ENCODE assay signal across 17 cellular contexts in the genomic region with DNA sequence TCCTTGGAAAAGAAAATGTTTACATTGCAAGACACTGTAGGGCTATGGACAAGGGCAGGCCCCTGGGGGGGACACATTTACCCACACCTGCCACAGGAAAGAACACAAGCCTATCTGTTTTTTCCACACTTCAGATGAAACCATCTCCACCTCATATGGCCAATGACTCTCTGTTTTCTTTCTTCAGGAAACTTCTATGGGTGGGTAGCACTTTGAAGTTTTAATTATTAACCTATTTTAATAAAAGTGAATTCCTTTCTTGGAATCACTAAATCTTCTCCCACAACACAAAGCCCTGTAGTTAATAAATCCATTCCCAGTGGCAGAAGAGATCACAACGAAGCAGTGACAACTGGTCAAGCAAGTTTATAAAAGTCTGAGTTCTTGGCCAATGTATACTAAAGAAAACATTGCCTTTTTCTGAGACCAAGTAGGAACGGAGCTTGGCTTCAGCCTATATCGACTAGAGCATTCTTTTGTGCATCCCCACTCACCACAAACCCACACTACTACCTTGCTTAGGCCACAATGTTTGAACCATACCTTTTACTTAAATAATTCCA.
DNase-seq lines count a peak whose midpoint lies in the region; ATAC-seq and TF ChIP-seq lines count a peak whose summit lies in the region.
"Had no signal": no experiment of that assay in that cellular context is flagged by ENCODE, and none has a peak within 500 bp of the region (broad histone marks: within the 10 kb centered on the region; RNA-seq: fewer than 3 reads in every experiment).

No MANE protein-coding gene starts in this region.

- H3K36me3 Mint-ChIP-seq in activated CD4-positive, alpha-beta T cell treated with anti-CD3 and anti-CD28 coated beads, Interleukin-2, amount 10 ng/mL, durations not matched to agents 24 days and 14 days (ENCODE audit: low read depth), result peaks cover 84% of the 10 kb centered on the region
- H3K36me3 Mint-ChIP-seq in activated T-helper 2 cell treated with anti-CD3 and anti-CD28 coated beads, Interferon-gamma antibody, Interleukin-2, Interleukin-4, amounts not matched to agents 10 μg/mL and 5 μg/mL and 100 μg/mL, durations not matched to agents 14 hours and 24 hours and 36 hours (ENCODE audit: low read depth), result peaks cover 99% of the 10 kb centered on the region
- H3K36me3 Mint-ChIP-seq in activated CD8-positive, alpha-beta memory T cell treated with anti-CD3 and anti-CD28 coated beads, Interleukin-2, amount 10 ng/mL, durations not matched to agents 7 days and 5 days, result peaks cover 52% of the 10 kb centered on the region
- H3K36me3 Mint-ChIP-seq in natural killer cell, result no peaks in the 10 kb centered on the region

- no peak for DNase-seq in activated CD4-positive, alpha-beta T cell treated with anti-CD3 and anti-CD28 coated beads, Interleukin-2, amount 10 ng/mL, durations not matched to agents 24 days and 14 days
- DNase-seq in activated CD4-positive, alpha-beta T cell treated with anti-CD3 and anti-CD28 coated beads, Interleukin-2, amount 50 U/mL, for 48 hours, result no peak
- no peak for DNase-seq in activated T-helper 2 cell treated with anti-CD3 and anti-CD28 coated beads, Interferon-gamma antibody, Interleukin-2, Interleukin-4, amounts not matched to agents 10 μg/mL and 5 μg/mL and 100 μg/mL, durations not matched to agents 14 hours and 24 hours and 36 hours (ENCODE audit: low spot score)
- no peak for DNase-seq in mucosa of descending colon
- no peak for DNase-seq in activated CD8-positive, alpha-beta memory T cell treated with anti-CD3 and anti-CD28 coated beads, Interleukin-2, amount 10 ng/mL, durations not matched to agents 7 days and 5 days
- DNase-seq in RPMI8226, result no peak
- no peak for DNase-seq in natural killer cell
- DNase-seq: COR-L47, DMS79 treated with DMSO at 0.1 percent for 48 hours, GDM1, NCI-H1048, NCI-H146, NCI-H2081 treated with DMSO at 0.1 percent for 48 hours, NCI-H524 treated with DMSO at 0.1 percent for 48 hours had no signal

- no peak overlapping the region for H3K4me3 Mint-ChIP-seq in activated CD4-positive, alpha-beta T cell treated with anti-CD3 and anti-CD28 coated beads, Interleukin-2, amount 10 ng/mL, durations not matched to agents 24 days and 14 days
- no peak overlapping the region for H3K4me3 Mint-ChIP-seq in activated T-helper 2 cell treated with anti-CD3 and anti-CD28 coated beads, Interferon-gamma antibody, Interleukin-2, Interleukin-4, amounts not matched to agents 10 μg/mL and 5 μg/mL and 100 μg/mL, durations not matched to agents 14 hours and 24 hours and 36 hours (ENCODE audit: low read depth)
- no peak overlapping the region for H3K4me3 Mint-ChIP-seq in activated CD8-positive, alpha-beta memory T cell treated with anti-CD3 and anti-CD28 coated beads, Interleukin-2, amount 10 ng/mL, durations not matched to agents 7 days and 5 days
- no peak overlapping the region for H3K4me3 Mint-ChIP-seq in natural killer cell
- H3K4me3 Mint-ChIP-seq: CD14-positive monocyte, GM23338 had no signal

- peaks cover 49% of the 10 kb centered on the region for H3K4me1 Mint-ChIP-seq in activated CD4-positive, alpha-beta T cell treated with anti-CD3 and anti-CD28 coated beads, Interleukin-2, amount 10 ng/mL, durations not matched to agents 24 days and 14 days
- H3K4me1 Mint-ChIP-seq in activated T-helper 2 cell treated with anti-CD3 and anti-CD28 coated beads, Interferon-gamma antibody, Interleukin-2, Interleukin-4, amounts not matched to agents 10 μg/mL and 5 μg/mL and 100 μg/mL, durations not matched to agents 14 hours and 24 hours and 36 hours (ENCODE audit: low read depth), result peaks cover 65% of the 10 kb centered on the region
- H3K4me1 Mint-ChIP-seq in activated CD8-positive, alpha-beta memory T cell treated with anti-CD3 and anti-CD28 coated beads, Interleukin-2, amount 10 ng/mL, durations not matched to agents 7 days and 5 days, result peaks cover 21% of the 10 kb centered on the region
- peaks cover 6 to 9% of the 10 kb centered on the region in 2 donors for H3K4me1 Mint-ChIP-seq in natural killer cell

- peaks cover 14% of the 10 kb centered on the region for H3K9me3 Mint-ChIP-seq in activated CD4-positive, alpha-beta T cell treated with anti-CD3 and anti-CD28 coated beads, Interleukin-2, amount 10 ng/mL, durations not matched to agents 24 days and 14 days
- H3K9me3 Mint-ChIP-seq in activated T-helper 2 cell treated with anti-CD3 and anti-CD28 coated beads, Interferon-gamma antibody, Interleukin-2, Interleukin-4, amounts not matched to agents 10 μg/mL and 5 μg/mL and 100 μg/mL, durations not matched to agents 14 hours and 24 hours and 36 hours, result peaks cover 30% of the 10 kb centered on the region
- peaks cover 8% of the 10 kb centered on the region for H3K9me3 Mint-ChIP-seq in activated CD8-positive, alpha-beta memory T cell treated with anti-CD3 and anti-CD28 coated beads, Interleukin-2, amount 10 ng/mL, durations not matched to agents 7 days and 5 days (ENCODE audit: low read depth)
- H3K9me3 Mint-ChIP-seq in natural killer cell, result peaks cover 0 to 2% of the 10 kb centered on the region in 2 donors

- intact Hi-C loops in activated CD4-positive, alpha-beta T cell treated with anti-CD3 and anti-CD28 coated beads, Interleukin-2, amount 10 ng/mL, durations not matched to agents 24 days and 14 days (cut with micrococcal nuclease), result no loop called here
- intact Hi-C loops in activated T-helper 2 cell treated with anti-CD3 and anti-CD28 coated beads, Interferon-gamma antibody, Interleukin-2, Interleukin-4, amounts not matched to agents 10 μg/mL and 5 μg/mL and 100 μg/mL, durations not matched to agents 14 hours and 24 hours and 36 hours (cut with micrococcal nuclease), result no loop called here
- intact Hi-C loops in mucosa of descending colon (cut with DNase I, micrococcal nuclease), result no loop called here
- intact Hi-C loops in natural killer cell (cut with micrococcal nuclease), result no loop called here

- H3K36me3 ChIP-seq in mucosa of descending colon (ENCODE audit: low read depth), result no peaks in the 10 kb centered on the region

- H3K4me3 ChIP-seq in mucosa of descending colon, result no peak overlapping the region
- H3K4me3 ChIP-seq: GM23338 had no signal

- CTCF ChIA-PET in activated CD8-positive, alpha-beta memory T cell treated with anti-CD3 and anti-CD28 coated beads, Interleukin-2, amount 10 ng/mL, durations not matched to agents 7 days and 5 days (lab: Charles Lee), result no interaction called here

- H3K27me3 Mint-ChIP-seq in activated CD4-positive, alpha-beta T cell treated with anti-CD3 and anti-CD28 coated beads, Interleukin-2, amount 10 ng/mL, durations not matched to agents 24 days and 14 days, result no peaks in the 10 kb centered on the region
- H3K27me3 Mint-ChIP-seq in activated T-helper 2 cell treated with anti-CD3 and anti-CD28 coated beads, Interferon-gamma antibody, Interleukin-2, Interleukin-4, amounts not matched to agents 10 μg/mL and 5 μg/mL and 100 μg/mL, durations not matched to agents 14 hours and 24 hours and 36 hours (ENCODE audit: low read depth), result no peaks in the 10 kb centered on the region
- H3K27me3 Mint-ChIP-seq in activated CD8-positive, alpha-beta memory T cell treated with anti-CD3 and anti-CD28 coated beads, Interleukin-2, amount 10 ng/mL, durations not matched to agents 7 days and 5 days, result no peaks in the 10 kb centered on the region
- H3K27me3 Mint-ChIP-seq in natural killer cell (ENCODE audit: low read depth in 2 of 2), result no peaks in the 10 kb centered on the region

- peaks cover 14% of the 10 kb centered on the region for H3K4me1 ChIP-seq in mucosa of descending colon (ENCODE audit: low read depth)

- ATAC-seq in mucosa of descending colon (peak; percentile 28), natural killer cell (no peak), GM18502 (IDR thresholded peaks at IDR 0.05; ENCODE audit: poor library complexity, unreplicated experiment) (no peak)
- no peak for ATAC-seq in activated CD8-positive, alpha-beta memory T cell treated with anti-CD3 and anti-CD28 coated beads, Interleukin-2, amount 10 ng/mL, durations not matched to agents 7 days and 5 days
- ATAC-seq: GM23338 had no signal

- TF ChIP-seq CTCF in mucosa of descending colon (IDR thresholded peaks at IDR 0.05) (no peak), natural killer cell (IDR thresholded peaks at IDR 0.05) (no peak)

- H3K27ac Mint-ChIP-seq in activated CD4-positive, alpha-beta T cell treated with anti-CD3 and anti-CD28 coated beads, Interleukin-2, amount 10 ng/mL, durations not matched to agents 24 days and 14 days, result peak overlapping the region; percentile 44
- H3K27ac Mint-ChIP-seq in activated T-helper 2 cell treated with anti-CD3 and anti-CD28 coated beads, Interferon-gamma antibody, Interleukin-2, Interleukin-4, amounts not matched to agents 10 μg/mL and 5 μg/mL and 100 μg/mL, durations not matched to agents 14 hours and 24 hours and 36 hours, result peak overlapping the region; percentile 3
- no peak overlapping the region for H3K27ac Mint-ChIP-seq in activated CD8-positive, alpha-beta memory T cell treated with anti-CD3 and anti-CD28 coated beads, Interleukin-2, amount 10 ng/mL, durations not matched to agents 7 days and 5 days
- no peak overlapping the region for H3K27ac Mint-ChIP-seq in natural killer cell
- H3K27ac Mint-ChIP-seq: CD14-positive monocyte, GM23338 had no signal

- peaks cover 15% of the 10 kb centered on the region for H3K9me3 ChIP-seq in mucosa of descending colon

Comparison
In these comparisons a context has a peak if more than half of its experiments do, and no peak if none do; other contexts are left out.
1. H3K27ac Mint-ChIP-seq: peak in activated CD4-positive, alpha-beta T cell treated with anti-CD3 and anti-CD28 coated beads, Interleukin-2, amount 10 ng/mL, durations not matched to agents 24 days and 14 days (single experiment) and activated T-helper 2 cell treated with anti-CD3 and anti-CD28 coated beads, Interferon-gamma antibody, Interleukin-2, Interleukin-4, amounts not matched to agents 10 μg/mL and 5 μg/mL and 100 μg/mL, durations not matched to agents 14 hours and 24 hours and 36 hours (single experiment); none in activated CD8-positive, alpha-beta memory T cell treated with anti-CD3 and anti-CD28 coated beads, Interleukin-2, amount 10 ng/mL, durations not matched to agents 7 days and 5 days (single experiment) and natural killer cell (0 of 2).